ENCODE assay signal across 1 cellular context in genomic region chr13:104779311-104779710, GRCh38.
TF ChIP-seq lines count a peak whose summit lies in the region.

No MANE protein-coding gene starts in this region.

TF ChIP-seq in IMR-90, 13 proteins besides CTCF, POLR2A, EP300 and RAD21:
- no peak for TF ChIP-seq USF2 (IDR thresholded peaks at IDR 0.05; ENCODE audit: low read depth, low read length)
- TF ChIP-seq MAZ (IDR thresholded peaks at IDR 0.05; ENCODE audit: borderline replicate concordance, low read depth, low read length): no peak
- no peak for TF ChIP-seq MAFK (IDR thresholded peaks at IDR 0.05; ENCODE audit: low read depth, low read length)
- TF ChIP-seq RCOR1 (IDR thresholded peaks at IDR 0.05; ENCODE audit: insufficient replicate concordance, low read length): no peak
- no peak for TF ChIP-seq SMC3 (IDR thresholded peaks at IDR 0.05; ENCODE audit: low read depth, low read length)
- TF ChIP-seq FOS (IDR thresholded peaks at IDR 0.05; ENCODE audit: low read depth, low read length): no peak
- TF ChIP-seq NFE2L2 (IDR thresholded peaks at IDR 0.05; ENCODE audit: low read depth, low read length): no peak
- no peak for TF ChIP-seq CEBPB (IDR thresholded peaks at IDR 0.05; ENCODE audit: low read depth, low read length)
- no peak for TF ChIP-seq BHLHE40 (IDR thresholded peaks at IDR 0.05; ENCODE audit: low read depth, low read length)
- TF ChIP-seq, protein P1, sequence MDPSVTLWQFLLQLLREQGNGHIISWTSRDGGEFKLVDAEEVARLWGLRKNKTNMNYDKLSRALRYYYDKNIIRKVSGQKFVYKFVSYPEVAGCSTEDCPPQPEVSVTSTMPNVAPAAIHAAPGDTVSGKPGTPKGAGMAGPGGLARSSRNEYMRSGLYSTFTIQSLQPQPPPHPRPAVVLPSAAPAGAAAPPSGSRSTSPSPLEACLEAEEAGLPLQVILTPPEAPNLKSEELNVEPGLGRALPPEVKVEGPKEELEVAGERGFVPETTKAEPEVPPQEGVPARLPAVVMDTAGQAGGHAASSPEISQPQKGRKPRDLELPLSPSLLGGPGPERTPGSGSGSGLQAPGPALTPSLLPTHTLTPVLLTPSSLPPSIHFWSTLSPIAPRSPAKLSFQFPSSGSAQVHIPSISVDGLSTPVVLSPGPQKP (IDR thresholded peaks at IDR 0.05; ENCODE audit: borderline replicate concordance, low read depth, low read length): no peak
- TF ChIP-seq RFX5 (IDR thresholded peaks at IDR 0.05; ENCODE audit: low read depth, low read length): no peak
- TF ChIP-seq MXI1 (IDR thresholded peaks at IDR 0.05; ENCODE audit: borderline replicate concordance, low read depth, low read length): no peak
- no peak for TF ChIP-seq CHD1 (IDR thresholded peaks at IDR 0.05; ENCODE audit: low read depth, low read length)
